ENCODE assay signal across 12 cellular contexts in the genomic region with DNA sequence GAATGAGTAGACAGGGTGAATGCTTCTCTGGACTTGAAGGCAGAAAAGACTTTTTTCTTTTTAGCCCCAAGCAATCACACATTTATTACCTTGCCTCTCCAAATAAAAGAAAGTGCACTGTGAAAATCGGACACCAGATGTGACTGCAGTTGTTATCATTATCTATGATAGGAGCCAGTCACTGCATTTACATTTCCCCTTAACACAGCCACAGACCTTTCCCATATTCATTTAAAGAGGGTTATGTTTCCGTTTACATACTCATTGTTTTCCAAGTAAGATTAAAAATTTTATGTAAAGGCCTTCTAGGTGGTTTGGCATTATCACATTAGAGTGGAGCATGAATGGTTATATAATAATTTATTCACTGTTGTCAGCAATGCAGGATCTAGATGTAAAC.
"Had no signal": no experiment of that assay in that cellular context is flagged by ENCODE, and none has a peak within 500 bp of the region (broad histone marks: within the 10 kb centered on the region; RNA-seq: fewer than 3 reads in every experiment).

No MANE protein-coding gene starts in this region.

- ATAC-seq: natural killer cell, sciatic nerve had no signal

- FAIRE-seq: colon had no signal

- H3K4me1 ChIP-seq: stomach, transverse colon had no signal

- H3K36me3 ChIP-seq: esophagus squamous epithelium, stomach, thoracic aorta, transverse colon had no signal

- H3K27ac ChIP-seq: esophagus squamous epithelium, stomach, thoracic aorta, transverse colon had no signal

- H3K4me3 ChIP-seq: esophagus squamous epithelium, stomach, thoracic aorta, transverse colon had no signal

- H3K9me3 ChIP-seq: esophagus squamous epithelium, stomach, thoracic aorta, transverse colon had no signal

- H3K27me3 ChIP-seq: transverse colon had no signal

- DNase-seq: esophagus squamous epithelium; hippocampal formation; kidney glomerular epithelial cell; natural killer cell; posterior cingulate gyrus; stimulated activated naive CD4-positive, alpha-beta T cell; stomach; substantia nigra; transverse colon had no signal
